In genomic region chr5:23631283-23632045, GRCh38 we compare ENCODE assay signal across 18 cellular contexts.
DNase-seq lines count a peak whose midpoint lies in the region; ATAC-seq and TF ChIP-seq lines count a peak whose summit lies in the region.
"Had no signal": no experiment of that assay in that cellular context is flagged by ENCODE, and none has a peak within 500 bp of the region (broad histone marks: within the 10 kb centered on the region; RNA-seq: fewer than 3 reads in every experiment).

No MANE protein-coding gene starts in this region.

- no peaks in the 10 kb centered on the region for H3K9me3 ChIP-seq in PC-3 (ENCODE audit: low read length)

- H3F3A ChIP-seq in PC-3 (ENCODE audit: low read length, unreplicated experiment), result peaks cover 3% of the 10 kb centered on the region

- peak overlapping the region; percentile 46; the same call in 1 of the 2 replicates for H3K9ac ChIP-seq in PC-3 (ENCODE audit: low read length)

- peak overlapping the region; percentile 47 for H3K4me2 ChIP-seq in PC-3 (ENCODE audit: low read length)
- H3K4me2 ChIP-seq: smooth muscle cell had no signal

- no peak overlapping the region for H3K4me3 ChIP-seq in PC-3 (ENCODE audit: low read length)
- H3K4me3 ChIP-seq: K562, SK-N-MC, smooth muscle cell had no signal

- intact Hi-C loops in PC-3 (cut with micrococcal nuclease), result no loop called here

- H3K79me2 ChIP-seq in PC-3 (ENCODE audit: low read length), result no peaks in the 10 kb centered on the region

- no peaks in the 10 kb centered on the region for H3K27me3 ChIP-seq in PC-3 (ENCODE audit: low read length)

- peak; percentile 90 for ATAC-seq in PC-3
- peak; percentile 48 for ATAC-seq in omental fat pad (ENCODE audit: low FRiP score)
- no peak for ATAC-seq in HG02588 (IDR thresholded peaks at IDR 0.05; ENCODE audit: unreplicated experiment)
- ATAC-seq in HG02571 (IDR thresholded peaks at IDR 0.05; ENCODE audit: unreplicated experiment), result no peak
- ATAC-seq: K562; naive thymus-derived CD8-positive, alpha-beta T cell had no signal

- POLR2A ChIA-PET in PC-3 (lab: Charles Lee; ENCODE audit: unreplicated experiment), result no interaction called here

- H3K9me2 ChIP-seq in PC-3 (replicated peaks; ENCODE audit: low read length), result no peaks in the 10 kb centered on the region

- no TSS peak for BruUV-seq in PC-3 (replicated peaks; lab: Mats Ljungman, UMichigan)

- no peaks in the 10 kb centered on the region for H3K36me3 ChIP-seq in PC-3 (ENCODE audit: low read depth, low read length)

- H3K27ac ChIP-seq in PC-3 (ENCODE audit: low read length) (peak overlapping the region; percentile 94), epithelial cell of prostate (peak overlapping the region; percentile 28)
- H3K27ac ChIP-seq: SK-N-MC had no signal

- H4K20me1 ChIP-seq in PC-3 (ENCODE audit: low read length), result no peaks in the 10 kb centered on the region

- peak overlapping the region; percentile 67 for H2AFZ ChIP-seq in PC-3 (ENCODE audit: low read length)

- H3K4me1 ChIP-seq in PC-3 (ENCODE audit: insufficient read depth, low read length), result peaks cover 36% of the 10 kb centered on the region

- peak; percentile 90 for DNase-seq in HCEC 1CT
- DNase-seq in PC-3, result peak; percentile 90
- DNase-seq in epithelial cell of prostate (ENCODE audit: low read depth, low spot score), result no peak
- no peak for DNase-seq in omental fat pad (ENCODE audit: low spot score)
- no peak for DNase-seq in amygdala (lab: John Stamatoyannopoulos, UW)
- no peak for DNase-seq in activated CD8-positive, alpha-beta memory T cell treated with anti-CD3 and anti-CD28 coated beads, Interleukin-2, amount 50 U/mL, for 4 hours
- DNase-seq: activated B cell treated with CpG ODN at 0.5 μM for 24 hours; activated CD8-positive, alpha-beta memory T cell treated with anti-CD3 and anti-CD28 coated beads, Interleukin-2, amount 50 U/mL, for 48 hours; cortex of kidney; left cardiac atrium; naive thymus-derived CD8-positive, alpha-beta T cell; NCI-H748 treated with DMSO at 0.1 percent for 48 hours; substantia nigra had no signal

- CTCF ChIA-PET in PC-3 (lab: Charles Lee), result no interaction called here

- TF ChIP-seq CTCF in PC-3 (conservative IDR thresholded peaks at IDR 0.05; ENCODE audit: low read depth, low read length) (no peak), omental fat pad (IDR thresholded peaks at IDR 0.05) (no peak)

Comparison
In these comparisons a context has a peak if more than half of its experiments do, and no peak if none do; other contexts are left out.
1. DNase-seq: peak in HCEC 1CT (single experiment) and PC-3 (single experiment); none in epithelial cell of prostate (single experiment), omental fat pad (single experiment), amygdala (0 of 56) and activated CD8-positive, alpha-beta memory T cell treated with anti-CD3 and anti-CD28 coated beads, Interleukin-2, amount 50 U/mL, for 4 hours (single experiment).
2. ATAC-seq: peak in PC-3 (single experiment) and omental fat pad (single experiment); none in HG02588 (single experiment) and HG02571 (single experiment).